In genomic region chr16:54185045-54185444, GRCh38 we compare ENCODE assay signal across 27 cellular contexts.
"Had no signal": no experiment of that assay in that cellular context is flagged by ENCODE, and none has a peak within 500 bp of the region (broad histone marks: within the 10 kb centered on the region; RNA-seq: fewer than 3 reads in every experiment).

No MANE protein-coding gene starts in this region.

- DNase-seq: stimulated activated CD4-positive, alpha-beta T cell treated with anti-CD3 and anti-CD28 coated beads, Interleukin-2, amount 100 ng/mL, for 48 hours; stimulated activated CD4-positive, alpha-beta T cell treated with anti-CD3 and anti-CD28 coated beads, Interleukin-4, amount 100 ng/mL, for 1 hour; stimulated activated CD4-positive, alpha-beta T cell treated with anti-CD3 and anti-CD28 coated beads, Interleukin-4, amount 100 ng/mL, for 24 hours; stimulated activated CD4-positive, alpha-beta T cell treated with anti-CD3 and anti-CD28 coated beads, Interleukin-4, amount 100 ng/mL, for 4 hours; stimulated activated CD8-positive, alpha-beta memory T cell treated with anti-CD3 and anti-CD28 coated beads, Interleukin-4, amount 100 ng/mL, for 48 hours; stimulated activated naive B cell treated with anti-CD40 and anti-IgM and Interleukin-4, amounts not matched to agents 10 μg/mL and 1 μg/mL and 100 μg/mL, for 72 hours; stimulated activated naive CD4-positive, alpha-beta T cell; stimulated activated naive CD4-positive, alpha-beta T cell treated with Interleukin-2 at 50 U/mL for 16 hours; stimulated activated naive CD8-positive, alpha-beta T cell treated with anti-CD3 and anti-CD28 coated beads, Interleukin-15, amount 100 ng/mL, for 72 hours; stimulated activated naive CD8-positive, alpha-beta T cell treated with anti-CD3 and anti-CD28 coated beads, Interleukin-15, Interleukin-2, amounts not matched to agents 100 U/mL and 50 U/mL, for 24 hours; stomach; substantia nigra; testis; thyroid gland; tibial artery; transverse colon; trophoblast cell; upper lobe of left lung; upper lobe of right lung; uterus had no signal

- ATAC-seq: stimulated activated effector memory CD8-positive, alpha-beta T cell treated with anti-CD3 and anti-CD28 coated beads, Interleukin-12 subunit alpha, Interleukin-12 subunit beta, amount 100 ng/mL, for 72 hours; stimulated activated memory B cell treated with anti-CD40 and anti-IgM and Interleukin-4, amounts not matched to agents 10 μg/mL and 1 μg/mL and 100 μg/mL, for 72 hours; stimulated activated naive B cell treated with anti-CD40 and anti-IgM and Interleukin-4, amounts not matched to agents 10 μg/mL and 1 μg/mL and 100 μg/mL, for 72 hours; stimulated activated naive CD8-positive, alpha-beta T cell treated with anti-CD3 and anti-CD28 coated beads, Interleukin-15, amount 100 ng/mL, for 72 hours; stimulated activated naive CD8-positive, alpha-beta T cell treated with anti-CD3 and anti-CD28 coated beads, Interleukin-15, Interleukin-2, amounts not matched to agents 100 U/mL and 50 U/mL, for 24 hours; upper lobe of right lung had no signal

- FAIRE-seq: urothelium cell line had no signal

- H3K27ac ChIP-seq: stomach, suprapubic skin, testis, thoracic aorta, thyroid gland, tibial artery, tibial nerve, transverse colon, upper lobe of left lung, upper lobe of right lung, uterus, vagina had no signal

- H3K36me3 ChIP-seq: stomach, suprapubic skin, thoracic aorta, thyroid gland, tibial artery, tibial nerve, transverse colon, upper lobe of left lung, upper lobe of right lung, uterus, vagina had no signal

- H3K4me3 ChIP-seq: stomach, suprapubic skin, testis, thoracic aorta, thyroid gland, tibial artery, tibial nerve, transverse colon, upper lobe of left lung, upper lobe of right lung, uterus, vagina had no signal

- H3K9me3 ChIP-seq: stomach, suprapubic skin, testis, thoracic aorta, thyroid gland, tibial artery, tibial nerve, transverse colon, upper lobe of left lung, upper lobe of right lung, uterus, vagina had no signal

- H3K4me1 ChIP-seq: stomach, suprapubic skin, testis, thyroid gland, tibial artery, tibial nerve, transverse colon, upper lobe of left lung, upper lobe of right lung, uterus, vagina had no signal

- H3K27me3 ChIP-seq: suprapubic skin, testis, tibial nerve, upper lobe of left lung, upper lobe of right lung, uterus, vagina had no signal
